Comparison of ENCODE assay signal across 24 cellular contexts in genomic region chr9:111979561-111979960, GRCh38.
DNase-seq lines count a peak whose midpoint lies in the region; ATAC-seq and TF ChIP-seq lines count a peak whose summit lies in the region.
"Had no signal": no experiment of that assay in that cellular context is flagged by ENCODE, and none has a peak within 500 bp of the region (broad histone marks: within the 10 kb centered on the region; RNA-seq: fewer than 3 reads in every experiment).

No MANE protein-coding gene starts in this region.

- H3K27ac ChIP-seq in PC-3 (ENCODE audit: low read length), result no peak overlapping the region
- H3K27ac ChIP-seq: ascending aorta, gastrocnemius medialis, hepatocyte, left ventricle myocardium inferior, SJCRH30 had no signal

- TF ChIP-seq CTCF in GM12875 (IDR thresholded peaks at IDR 0.05; ENCODE audit: borderline replicate concordance, insufficient read depth, low read depth, low read length), result 0 out of 2 replicates have a peak, but pooled peaks have one; percentile 7
- TF ChIP-seq CTCF in PC-3 (conservative IDR thresholded peaks at IDR 0.05; ENCODE audit: low read depth, low read length), result no peak
- TF ChIP-seq CTCF in epithelial cell of esophagus (IDR thresholded peaks at IDR 0.05; ENCODE audit: insufficient read depth, low read depth, low read length, missing control alignments), result peak; percentile 6
- TF ChIP-seq CTCF in nephron progenitor cell (IDR thresholded peaks at IDR 0.05), result no peak

- H3K4me1 ChIP-seq in PC-3 (ENCODE audit: insufficient read depth, low read length), result peaks cover 2% of the 10 kb centered on the region; the same call in 1 of the 2 replicates
- H3K4me1 ChIP-seq: ascending aorta, left ventricle myocardium inferior had no signal

- H2AFZ ChIP-seq in PC-3 (ENCODE audit: low read length), result no peak overlapping the region
- H2AFZ ChIP-seq: hepatocyte had no signal

- no peaks in the 10 kb centered on the region for H3K79me2 ChIP-seq in PC-3 (ENCODE audit: low read length)
- H3K79me2 ChIP-seq: hepatocyte had no signal

- CTCF ChIA-PET in PC-3 (lab: Charles Lee), result no interaction called here

- ATAC-seq in PC-3 (peak; percentile 35), GM21737 (IDR thresholded peaks at IDR 0.05; ENCODE audit: unreplicated experiment) (no peak), GM21723 (IDR thresholded peaks at IDR 0.05; ENCODE audit: unreplicated experiment) (no peak)
- ATAC-seq: gastrocnemius medialis had no signal

- H3K36me3 ChIP-seq in PC-3 (ENCODE audit: low read depth, low read length), result no peaks in the 10 kb centered on the region
- H3K36me3 ChIP-seq: ascending aorta, gastrocnemius medialis, left ventricle myocardium inferior, SJCRH30 had no signal

- peaks cover 4% of the 10 kb centered on the region for H3K27me3 Mint-ChIP-seq in nephron progenitor cell (ENCODE audit: low read depth, poor library complexity)

- POLR2A ChIA-PET in PC-3 (lab: Charles Lee; ENCODE audit: unreplicated experiment), result no interaction called here

- no peaks in the 10 kb centered on the region for H3K9me3 ChIP-seq in PC-3 (ENCODE audit: low read length)
- H3K9me3 ChIP-seq: ascending aorta, gastrocnemius medialis, left ventricle myocardium inferior, SJCRH30 had no signal

- H4K20me1 ChIP-seq in PC-3 (ENCODE audit: low read length), result no peaks in the 10 kb centered on the region

- no peaks in the 10 kb centered on the region for H3K9me2 ChIP-seq in PC-3 (replicated peaks; ENCODE audit: low read length)

- no peaks in the 10 kb centered on the region for H3K36me3 Mint-ChIP-seq in nephron progenitor cell (ENCODE audit: low read depth)
- H3K36me3 Mint-ChIP-seq: CD14-positive monocyte had no signal

- no peaks in the 10 kb centered on the region for H3K9me3 Mint-ChIP-seq in nephron progenitor cell
- H3K9me3 Mint-ChIP-seq: activated naive CD8-positive, alpha-beta T cell treated with anti-CD3 and anti-CD28 coated beads for 36 hours had no signal

- no peak overlapping the region for H3K4me2 ChIP-seq in PC-3 (ENCODE audit: low read length)
- H3K4me2 ChIP-seq: hepatocyte had no signal

- no TSS peak for BruUV-seq in PC-3 (replicated peaks; lab: Mats Ljungman, UMichigan)

- no peak overlapping the region for H3K9ac ChIP-seq in PC-3 (ENCODE audit: low read length)

- H3K27ac Mint-ChIP-seq in nephron progenitor cell, result peak overlapping the region; percentile 49
- H3K27ac Mint-ChIP-seq: activated naive CD8-positive, alpha-beta T cell treated with anti-CD3 and anti-CD28 coated beads for 36 hours had no signal

- no peaks in the 10 kb centered on the region for H3F3A ChIP-seq in PC-3 (ENCODE audit: low read length, unreplicated experiment)

- H3K4me3 ChIP-seq in GM12875 (ENCODE audit: low read depth, low read length), result no peak overlapping the region
- H3K4me3 ChIP-seq in PC-3 (ENCODE audit: low read length), result no peak overlapping the region
- H3K4me3 ChIP-seq in epithelial cell of esophagus (ENCODE audit: low read length), result no peak overlapping the region
- H3K4me3 ChIP-seq: ascending aorta, gastrocnemius medialis, hepatocyte, left ventricle myocardium inferior, SJCRH30 had no signal

- peaks cover 32% of the 10 kb centered on the region for H3K4me1 Mint-ChIP-seq in nephron progenitor cell

- H3K4me3 Mint-ChIP-seq in nephron progenitor cell, result no peak overlapping the region
- H3K4me3 Mint-ChIP-seq: activated naive CD8-positive, alpha-beta T cell treated with anti-CD3 and anti-CD28 coated beads for 36 hours; CD14-positive monocyte had no signal

- DNase-seq in PC-3 (peak; percentile 35), epithelial cell of esophagus (ENCODE audit: low read depth) (no peak), nephron progenitor cell (no peak), germinal center (ENCODE audit: low spot score) (no peak)
- DNase-seq: activated CD4-positive, alpha-beta T cell treated with anti-CD3 and anti-CD28 coated beads for 1 hour; activated CD8-positive, alpha-beta memory T cell treated with anti-CD3 and anti-CD28 coated beads for 24 hours; activated effector memory CD4-positive, alpha-beta T cell treated with anti-CD3 and anti-CD28 coated beads, Interleukin-2, amount 50 U/mL, for 16 hours; activated naive CD8-positive, alpha-beta T cell treated with anti-CD3 and anti-CD28 coated beads for 36 hours; activated T-cell treated with anti-CD3 and anti-CD28 coated beads, Interleukin-2, amount 50 U/mL, for 1 hour; Calu3; gastrocnemius medialis; left ventricle myocardium inferior; NCI-H1092; NCI-H1694 treated with DMSO at 0.1 percent for 48 hours; NCI-H524 treated with DMSO at 0.1 percent for 48 hours; SJCRH30; stimulated activated CD4-positive, alpha-beta T cell treated with anti-CD3 and anti-CD28 coated beads, Interleukin-15, amount 100 ng/mL, for 24 hours; stimulated activated naive CD4-positive, alpha-beta T cell treated with Interleukin-2 at 50 U/mL for 16 hours had no signal

- intact Hi-C loops in PC-3 (cut with micrococcal nuclease), result no loop called here

- H3K27me3 ChIP-seq in PC-3 (ENCODE audit: low read length), result no peaks in the 10 kb centered on the region
- H3K27me3 ChIP-seq: ascending aorta, gastrocnemius medialis, hepatocyte, SJCRH30 had no signal

Comparison
In these comparisons a context has a peak if more than half of its experiments do, and no peak if none do; other contexts are left out.
1. CTCF ChIP-seq: peak in GM12875 (single experiment) and epithelial cell of esophagus (single experiment); none in PC-3 (single experiment) and nephron progenitor cell (single experiment).